In genomic region chr1:161021168-161021958, GRCh38 we compare ENCODE assay signal across 8 cellular contexts. TPM values are rescaled to one million over a fixed set of nuclear protein-coding genes. Genes with fewer than 3 reads are reported as not detected.
DNase-seq lines count a peak whose midpoint lies in the region; ATAC-seq and TF ChIP-seq lines count a peak whose summit lies in the region.

No MANE protein-coding gene starts in this region.

- H3K4me3 ChIP-seq in A673 (ENCODE audit: low read depth, low read length, poor library complexity, severe bottlenecking), result peak overlapping the region; percentile 60

- ATAC-seq in GM18868 (IDR thresholded peaks at IDR 0.05; ENCODE audit: unreplicated experiment) (peak; percentile 91), HG03095 (IDR thresholded peaks at IDR 0.05; ENCODE audit: unreplicated experiment) (peak; percentile 86)
- peak; percentile 96 for ATAC-seq in central memory CD8-positive, alpha-beta T cell (replicated peaks; ENCODE audit: extremely low read depth, poor library complexity, severe bottlenecking)

- H3K9me3 ChIP-seq in A673 (ENCODE audit: low read depth, low read length, poor library complexity, severe bottlenecking), result no peaks in the 10 kb centered on the region

- intact Hi-C loops in A673 (cut with micrococcal nuclease; ENCODE audit: unreplicated experiment), result no loop called here

- H3K27ac Mint-ChIP-seq in central memory CD8-positive, alpha-beta T cell (ENCODE audit: low read depth), result peak overlapping the region; percentile 91

- CTCF ChIA-PET in A673 (lab: Charles Lee), result interaction anchor here (0.6 to 0.9 kb wide), 3 partner anchors 31 to 46 kb away, joined by 4 to 9 read pairs (median 4); no protein-coding TSS in a partner anchor

- peaks cover 43% of the 10 kb centered on the region for H3K4me1 Mint-ChIP-seq in central memory CD8-positive, alpha-beta T cell

- peak overlapping the region; percentile 91 for H3K4me3 Mint-ChIP-seq in central memory CD8-positive, alpha-beta T cell

- H3K9me3 Mint-ChIP-seq in central memory CD8-positive, alpha-beta T cell, result no peaks in the 10 kb centered on the region

- peaks cover 9% of the 10 kb centered on the region for H3K4me1 ChIP-seq in A673 (ENCODE audit: insufficient read depth, low read length, poor library complexity, severe bottlenecking)

- H3K27me3 ChIP-seq in A673 (replicated peaks; ENCODE audit: insufficient read depth, low read depth, low read length, poor library complexity), result peaks cover 9% of the 10 kb centered on the region

- DNase-seq in A673 (ENCODE audit: low spot score) (peak; percentile 73), NCI-H2171 treated with DMSO at 0.1 percent for 48 hours (lab: John Stamatoyannopoulos, UW) (peak; percentile 99), kidney glomerular epithelial cell (lab: John Stamatoyannopoulos, UW) (peak; percentile 90)
- DNase-seq in activated CD4-positive, CD25-positive, alpha-beta regulatory T cell (lab: John Stamatoyannopoulos, UW), result peak; percentile 55 to 78 (median 64)
- peak; percentile 71 to 84 for DNase-seq in central memory CD8-positive, alpha-beta T cell (ENCODE audit: low spot score in 2 of 2)
- DNase-seq in stimulated activated CD4-positive, alpha-beta T cell treated with anti-CD3 and anti-CD28 coated beads, Interleukin-1b, Interleukin-23, amount 100 ng/mL, for 24 hours (ENCODE audit: low read depth in 4 of 4, low spot score in 1 of 4), result peak; percentile 63 to 77 (median 68)

- no TSS peak for BruUV-seq in A673 (replicated peaks; lab: Mats Ljungman, UMichigan)

- TF ChIP-seq CTCF in A673 (conservative IDR thresholded peaks at IDR 0.05; ENCODE audit: low read depth, low read length), result no peak

- H3K27me3 Mint-ChIP-seq in central memory CD8-positive, alpha-beta T cell, result no peaks in the 10 kb centered on the region

- peaks cover 1% of the 10 kb centered on the region for H3K36me3 Mint-ChIP-seq in central memory CD8-positive, alpha-beta T cell (ENCODE audit: insufficient read depth)

- H3K27ac ChIP-seq in A673 (ENCODE audit: low read depth, low read length, poor library complexity, severe bottlenecking), result no peak overlapping the region

- POLR2A ChIA-PET in A673 (lab: Charles Lee; ENCODE audit: low non-redundant PET), result interaction anchor here (0.6 kb wide), 1 partner anchor 111 kb away, joined by 4 read pairs; no protein-coding TSS in a partner anchor

- no peaks in the 10 kb centered on the region for H3K36me3 ChIP-seq in A673 (ENCODE audit: insufficient read depth, low read length, poor library complexity, severe bottlenecking)

RNA-seq across cellular contexts. Expression of gene F11R, which starts 0.4 kb away (rescaled TPM):
- total RNA-seq in A673 (2021), result 2.3 and 4.1 TPM in 2 replicates

RNA-seq across cellular contexts. Expression of gene TSTD1, which starts 17.4 kb away (rescaled TPM):
- total RNA-seq in A673 (2021), result 1.2 and 1.3 TPM in 2 replicates

RNA-seq across cellular contexts. Expression of gene USF1, which starts 24.4 kb away (rescaled TPM):
- total RNA-seq in A673 (2021), result 54.5 and 57.9 TPM in 2 replicates

RNA-seq across cellular contexts. Expression of gene ARHGAP30, which starts 48.3 kb away (rescaled TPM):
- not detected in 2 replicates for total RNA-seq in A673 (2021)
